13 cellular contexts compared by ENCODE assay signal in the genomic region with DNA sequence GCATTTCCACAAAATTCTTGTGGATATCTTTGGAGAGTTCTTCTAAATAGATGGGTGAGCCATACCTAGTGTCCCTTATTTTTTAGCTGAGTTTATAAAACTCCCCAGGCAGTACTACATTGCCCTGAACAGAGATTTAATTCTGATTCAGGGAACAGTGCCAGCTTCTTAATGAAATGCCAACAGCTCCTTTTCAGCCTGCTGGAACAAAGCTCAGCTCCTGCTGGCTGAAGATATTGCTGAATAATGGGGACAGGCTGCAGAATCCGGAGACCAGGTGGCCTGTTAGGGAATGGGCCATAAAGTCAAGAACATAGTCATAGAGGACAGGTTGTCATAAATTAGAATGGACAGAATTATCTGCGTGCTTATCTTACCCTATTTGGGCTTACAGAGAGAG.
"Had no signal": no experiment of that assay in that cellular context is flagged by ENCODE, and none has a peak within 500 bp of the region (broad histone marks: within the 10 kb centered on the region; RNA-seq: fewer than 3 reads in every experiment).

No MANE protein-coding gene starts in this region.

- DNase-seq: activated CD4-positive, alpha-beta T cell treated with anti-CD3 and anti-CD28 coated beads, Interleukin-2, amount 50 U/mL, for 1 hour; activated naive CD4-positive, alpha-beta T cell treated with anti-CD3 and anti-CD28 coated beads, Interleukin-2, amount 50 U/mL, for 16 hours; activated T-cell treated with anti-CD3 and anti-CD28 coated beads, Interleukin-2, amount 50 U/mL, for 1 hour; brain microvascular endothelial cell; glutamatergic neuron; left cardiac atrium; mammary epithelial cell; occipital lobe; psoas muscle; sigmoid colon; stimulated activated CD4-positive, alpha-beta T cell treated with anti-CD3 and anti-CD28 coated beads, Interleukin-12 subunit alpha, Interleukin-12 subunit beta, amount 100 ng/mL, for 4 hours; stimulated activated naive CD4-positive, alpha-beta T cell had no signal

- ATAC-seq: esophagus mucosa, left cardiac atrium, psoas muscle had no signal
